ENCODE assay signal across 12 cellular contexts in the genomic region with DNA sequence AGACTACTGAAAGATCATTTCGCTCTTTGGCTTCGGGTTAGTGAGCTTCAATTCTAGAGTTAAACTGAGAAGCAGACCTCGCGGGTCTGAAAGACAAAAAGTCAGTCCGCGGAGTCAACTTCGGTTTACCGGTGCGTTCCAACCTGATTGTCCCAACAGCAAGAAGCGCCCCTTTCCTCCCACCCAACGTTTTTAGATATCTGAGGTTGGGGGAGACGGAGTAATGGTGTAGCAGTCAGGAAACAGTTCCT. TPM values are rescaled to one million over a fixed set of nuclear protein-coding genes. Genes with fewer than 3 reads are reported as not detected.
A peak's percentile ranks its signal among the peaks of the same experiment; 100 is the strongest.
DNase-seq lines count a peak whose midpoint lies in the region; ATAC-seq and TF ChIP-seq lines count a peak whose summit lies in the region.
"Had no signal": no experiment of that assay in that cellular context is flagged by ENCODE, and none has a peak within 500 bp of the region (broad histone marks: within the 10 kb centered on the region; RNA-seq: fewer than 3 reads in every experiment).

No MANE protein-coding gene starts in this region.

- H3K4me3 ChIP-seq in GM23338 (peak overlapping the region; percentile 66), PC-3 (ENCODE audit: low read length) (peak overlapping the region; percentile 86), esophagus squamous epithelium (peak overlapping the region in 3 of 4 donors; percentile 34 to 56 (median 47)), trophoblast cell (ENCODE audit: low read depth, low read length) (peak overlapping the region; percentile 99)

- CTCF ChIA-PET in PC-3 (lab: Charles Lee), result no interaction called here

- no peak overlapping the region for H3K27ac Mint-ChIP-seq in GM23338
- H3K27ac Mint-ChIP-seq: activated T-helper 2 cell treated with anti-CD3 and anti-CD28 coated beads, Interferon-gamma antibody, Interleukin-2, Interleukin-4, amounts not matched to agents 10 μg/mL and 5 μg/mL and 100 μg/mL, durations not matched to agents 14 hours and 24 hours and 36 hours had no signal

- peaks cover 99% of the 10 kb centered on the region for H3K27me3 Mint-ChIP-seq in GM23338 (ENCODE audit: insufficient read depth, low read depth, poor library complexity)

- H3K27me3 ChIP-seq in GM23338 (ENCODE audit: insufficient read depth) (peaks cover 92% of the 10 kb centered on the region), PC-3 (ENCODE audit: low read length) (no peaks in the 10 kb centered on the region), esophagus squamous epithelium (peaks cover 14 to 100% (median 34%) of the 10 kb centered on the region in 4 donors), trophoblast cell (ENCODE audit: insufficient read depth, low read length) (no peaks in the 10 kb centered on the region)

- no peaks in the 10 kb centered on the region for H3K36me3 Mint-ChIP-seq in GM23338 (ENCODE audit: low read depth)

- H3K23ac ChIP-seq in trophoblast cell (ENCODE audit: low read length), result no peak overlapping the region

- peak overlapping the region; percentile 78 for H3K4me3 Mint-ChIP-seq in GM23338

- H3K14ac ChIP-seq in trophoblast cell (ENCODE audit: low read length), result peak overlapping the region; percentile 97

- H4K91ac ChIP-seq in trophoblast cell (ENCODE audit: low read depth, low read length), result peak overlapping the region; percentile 28

- no peak for TF ChIP-seq POLR2A in esophagus squamous epithelium (IDR thresholded peaks at IDR 0.05)

- BruUV-seq in PC-3 (replicated peaks; lab: Mats Ljungman, UMichigan), result TSS peak; percentile 68

- peak overlapping the region; percentile 39 for H2AK5ac ChIP-seq in trophoblast cell (ENCODE audit: low read length)

- H3K9ac ChIP-seq in PC-3 (ENCODE audit: low read length) (peak overlapping the region; percentile 70), trophoblast cell (ENCODE audit: low read length) (peak overlapping the region; percentile 100)

- peaks cover 86% of the 10 kb centered on the region for H3K4me1 Mint-ChIP-seq in GM23338

- H2BK5ac ChIP-seq in trophoblast cell (ENCODE audit: low read depth, low read length, poor library complexity), result peak overlapping the region; percentile 89

- no peaks in the 10 kb centered on the region for H3K79me2 ChIP-seq in GM23338 (replicated peaks; ENCODE audit: insufficient read depth)
- H3K79me2 ChIP-seq in PC-3 (ENCODE audit: low read length), result peaks cover 28% of the 10 kb centered on the region
- peaks cover 23% of the 10 kb centered on the region for H3K79me2 ChIP-seq in trophoblast cell (ENCODE audit: control insufficient read depth, insufficient read depth, low read length, poor library complexity)

- H4K20me1 ChIP-seq in GM23338 (replicated peaks; ENCODE audit: insufficient read depth), result no peaks in the 10 kb centered on the region; the same call in 1 of the 2 replicates
- no peaks in the 10 kb centered on the region for H4K20me1 ChIP-seq in PC-3 (ENCODE audit: low read length)

- POLR2A ChIA-PET in PC-3 (lab: Charles Lee; ENCODE audit: unreplicated experiment), result no interaction called here

- TF ChIP-seq CTCF in GM23338 (conservative IDR thresholded peaks at IDR 0.05; ENCODE audit: low read depth in 2 of 2) (no peak), PC-3 (conservative IDR thresholded peaks at IDR 0.05; ENCODE audit: low read depth, low read length) (no peak), esophagus squamous epithelium (IDR thresholded peaks at IDR 0.05) (no peak)

- H2AFZ ChIP-seq in GM23338, result peak overlapping the region; percentile 76
- peak overlapping the region; percentile 79 for H2AFZ ChIP-seq in PC-3 (ENCODE audit: low read length)
- H2AFZ ChIP-seq in trophoblast cell (ENCODE audit: insufficient read depth, low read length, poor library complexity), result no peak overlapping the region

- ATAC-seq in GM23338, result no peak
- ATAC-seq in PC-3, result no peak
- ATAC-seq in activated CD4-positive, CD25-positive, alpha-beta regulatory T cell treated with anti-CD3 and anti-CD28 coated beads, Interleukin-2, amount 50 U/mL, for 24 hours, result no peak

- H3K27ac ChIP-seq in GM23338 (ENCODE audit: low read depth) (no peak overlapping the region), PC-3 (ENCODE audit: low read length) (no peak overlapping the region), esophagus squamous epithelium (no peak overlapping the region), trophoblast cell (ENCODE audit: low read depth, low read length) (peak overlapping the region; percentile 77)

- WGBS in esophagus squamous epithelium, 2 donors, result 8 to 22% methylated on average over 10 to 12 of the region's 12 CpGs
- no CpG with 5 or more reads among the region's 12 CpGs for WGBS in trophoblast cell (ENCODE audit: extremely low coverage, insufficient coverage, insufficient read length)

- peak overlapping the region; percentile 87 for H3K4me2 ChIP-seq in GM23338
- H3K4me2 ChIP-seq in PC-3 (ENCODE audit: low read length), result peak overlapping the region; percentile 98
- peak overlapping the region; percentile 71 for H3K4me2 ChIP-seq in trophoblast cell (ENCODE audit: low read length)

- H3F3A ChIP-seq in GM23338 (replicated peaks; ENCODE audit: low read depth) (peaks cover 26% of the 10 kb centered on the region), PC-3 (ENCODE audit: low read length, unreplicated experiment) (no peaks in the 10 kb centered on the region)

- intact Hi-C loops in PC-3 (cut with micrococcal nuclease) (loop anchor here (2.0 to 10.0 kb wide), 4 partner anchors 50 to 462 kb away; no protein-coding TSS in a partner anchor), esophagus squamous epithelium (cut with DNase I) (no loop called here)

- peaks cover 37% of the 10 kb centered on the region for H3K79me1 ChIP-seq in trophoblast cell (ENCODE audit: low read length)

- peaks cover 67% of the 10 kb centered on the region for H3K4me1 ChIP-seq in GM23338 (ENCODE audit: insufficient read depth)
- H3K4me1 ChIP-seq in PC-3 (ENCODE audit: insufficient read depth, low read length), result peaks cover 26% of the 10 kb centered on the region
- peaks cover 3 to 36% (median 16%) of the 10 kb centered on the region in 3 donors for H3K4me1 ChIP-seq in esophagus squamous epithelium
- peaks cover 2 to 23% of the 10 kb centered on the region in 2 experiments for H3K4me1 ChIP-seq in trophoblast cell (ENCODE audit: control insufficient read depth in 1 of 2, insufficient read depth in 2 of 2, low read length in 2 of 2)

- peak overlapping the region; percentile 49 for H2BK120ac ChIP-seq in trophoblast cell (ENCODE audit: insufficient read depth, low read length, poor library complexity)

- no peak overlapping the region for H2BK12ac ChIP-seq in trophoblast cell (ENCODE audit: low read length)

- no peaks in the 10 kb centered on the region; the same call in 2 of the 3 replicates for H3K9me3 Mint-ChIP-seq in GM23338
- H3K9me3 Mint-ChIP-seq: activated T-helper 2 cell treated with anti-CD3 and anti-CD28 coated beads, Interferon-gamma antibody, Interleukin-2, Interleukin-4, amounts not matched to agents 10 μg/mL and 5 μg/mL and 100 μg/mL, durations not matched to agents 14 hours and 24 hours and 36 hours had no signal

- H4K12ac ChIP-seq in trophoblast cell (ENCODE audit: low read depth, low read length), result peak overlapping the region; percentile 0

- peak overlapping the region; percentile 72 for H4K8ac ChIP-seq in trophoblast cell (ENCODE audit: low read depth, low read length)

- peak overlapping the region; percentile 98 for H3K18ac ChIP-seq in trophoblast cell (ENCODE audit: low read length)

- H3K9me3 ChIP-seq in PC-3 (ENCODE audit: low read length) (no peaks in the 10 kb centered on the region), esophagus squamous epithelium (no peaks in the 10 kb centered on the region), trophoblast cell (ENCODE audit: insufficient read depth, low read depth, low read length) (no peaks in the 10 kb centered on the region)

- H3K36me3 ChIP-seq in GM23338 (ENCODE audit: insufficient read depth) (no peaks in the 10 kb centered on the region), PC-3 (ENCODE audit: low read depth, low read length) (no peaks in the 10 kb centered on the region), esophagus squamous epithelium (no peaks in the 10 kb centered on the region), trophoblast cell (ENCODE audit: control insufficient read depth in 1 of 2, insufficient read depth in 2 of 2, low read length in 2 of 2) (peaks cover 3 to 4% of the 10 kb centered on the region in 2 experiments)

- DNase-seq in GM23338 (ENCODE audit: low spot score), result no peak
- no peak for DNase-seq in PC-3
- no peak for DNase-seq in esophagus squamous epithelium (lab: John Stamatoyannopoulos, UW)
- no peak for DNase-seq in trophoblast cell
- DNase-seq in Kasumi-1 (lab: John Stamatoyannopoulos, UW), result no peak
- no peak for DNase-seq in activated CD8-positive, alpha-beta memory T cell treated with anti-CD3 and anti-CD28 coated beads, Interleukin-2, amount 50 U/mL, for 48 hours
- DNase-seq in hepatic stellate cell (ENCODE audit: low spot score), result no peak
- DNase-seq: stimulated activated CD4-positive, alpha-beta T cell treated with anti-CD3 and anti-CD28 coated beads, Interleukin-4, amount 100 ng/mL, for 1 hour had no signal

- H3K9me2 ChIP-seq in GM23338 (ENCODE audit: insufficient read depth), result no peaks in the 10 kb centered on the region
- H3K9me2 ChIP-seq in PC-3 (replicated peaks; ENCODE audit: low read length), result no peaks in the 10 kb centered on the region

- H3K4ac ChIP-seq in trophoblast cell (ENCODE audit: low read depth, low read length), result peak overlapping the region; percentile 89

TF ChIP-seq in GM23338, 12 proteins besides CTCF, POLR2A, EP300 and RAD21:
- TF ChIP-seq EZH2 (IDR thresholded peaks at IDR 0.05; ENCODE audit: low read depth, unreplicated experiment) (peak; percentile 89), JUNB (IDR thresholded peaks at IDR 0.05; ENCODE audit: unreplicated experiment) (no peak)

RNA-seq across cellular contexts. Expression of gene ISL1, which starts 0.8 kb away (rescaled TPM):
- total RNA-seq in GM23338 (2014; rRNA removed; shearing (Covaris generic)), result 0.38 and 1.8 TPM in 2 replicates
- polyA plus RNA-seq in GM23338 (2016; fragmentation: Nextera tagmentation; extraction: Ambion mirVana), result 0.50 and 0.55 TPM in 2 replicates
- total RNA-seq in PC-3 (2014; rRNA removed), result 1.4 and 1.5 TPM in 2 replicates
- under 1 TPM in 1 of 4 donors, not detected in 3; 0.13 TPM for total RNA-seq in esophagus squamous epithelium
- polyA plus RNA-seq in trophoblast cell (2013), result 65.1 and 65.4 TPM in 2 replicates
- total RNA-seq: activated T-helper 2 cell treated with anti-CD3 and anti-CD28 coated beads, Interferon-gamma antibody, Interleukin-2, Interleukin-4, amounts not matched to agents 10 μg/mL and 5 μg/mL and 100 μg/mL, durations not matched to agents 14 hours and 24 hours and 36 hours; dermis microvascular lymphatic vessel endothelial cell; liver had no signal
- polyA plus RNA-seq: liver had no signal

Comparison
In these comparisons a context has a peak if more than half of its experiments do, and no peak if none do; other contexts are left out.
1. H3K4me3 ChIP-seq: peak in every context shown above with its lines; median percentile 99 in trophoblast cell; 86 in PC-3; 66 in GM23338; 47 in esophagus squamous epithelium.